In genomic region chr6:48944286-48944685, GRCh38 we compare ENCODE assay signal across 8 cellular contexts.
DNase-seq lines count a peak whose midpoint lies in the region; TF ChIP-seq lines count a peak whose summit lies in the region.
"Not testable (repeated sequence)": the region's sequence is repeated elsewhere in the genome, so short reads cannot be mapped to it uniquely, and the experiment has no call there.

No MANE protein-coding gene starts in this region.

- peak; percentile 30 for DNase-seq in A172 (ENCODE audit: low spot score)
- peak; percentile 8 for DNase-seq in Daoy (ENCODE audit: low read depth)
- DNase-seq in Karpas-422 = peak; percentile 79
- DNase-seq in NCI-H1436 (lab: John Stamatoyannopoulos, UW) = peak; percentile 25
- peak; percentile 96 for DNase-seq in NCI-H2227 (lab: John Stamatoyannopoulos, UW; ENCODE audit: unreplicated experiment)
- DNase-seq in RPMI7951 (ENCODE audit: low read depth) = peak; percentile 25
- peak; percentile 9 to 51 for DNase-seq in erythroblast (lab: John Stamatoyannopoulos, UW)
- DNase-seq in midbrain (lab: John Stamatoyannopoulos, UW) = peak; percentile 2

- H3K9me2 ChIP-seq in Karpas-422 (replicated peaks; ENCODE audit: insufficient read depth, low read length) = not testable (repeated sequence)

- H4K20me1 ChIP-seq in Karpas-422 (ENCODE audit: insufficient read depth, low read depth, low read length) = not testable (repeated sequence)

- not testable (repeated sequence) for TF ChIP-seq POLR2A in erythroblast (IDR thresholded peaks at IDR 0.05; ENCODE audit: low read length)

- H2AFZ ChIP-seq in Karpas-422 (ENCODE audit: low read length) = not testable (repeated sequence)

- H3K9me3 ChIP-seq in Karpas-422 (ENCODE audit: low read length) = not testable (repeated sequence)

- H3K36me3 ChIP-seq in Karpas-422 (ENCODE audit: insufficient read depth, low read length) = not testable (repeated sequence)

- not testable (repeated sequence) for H3K9ac ChIP-seq in Karpas-422 (ENCODE audit: low read length)

- H3K4me1 ChIP-seq in Karpas-422 (ENCODE audit: low read length) = not testable (repeated sequence)

- H3K27ac ChIP-seq in Karpas-422 (ENCODE audit: low read length) = not testable (repeated sequence)

- not testable (repeated sequence) for H3K4me3 ChIP-seq in Karpas-422 (ENCODE audit: low read length)

- H3K27me3 ChIP-seq in Karpas-422 (ENCODE audit: low read length) = not testable (repeated sequence)

- not testable (repeated sequence) for H3K79me2 ChIP-seq in Karpas-422 (ENCODE audit: low read length)

- H3K4me2 ChIP-seq in Karpas-422 (ENCODE audit: low read depth, low read length, poor library complexity, severe bottlenecking) = not testable (repeated sequence)

Comparison
In these comparisons a context has a peak if more than half of its experiments do, and no peak if none do; other contexts are left out.
1. DNase-seq: peak in every context shown above with its lines; median percentile 96 in NCI-H2227; 79 in Karpas-422; 30 in A172; 30 in erythroblast; 25 in NCI-H1436; 25 in RPMI7951; 8 in Daoy; 2 in midbrain.